Comparison of ENCODE assay signal across 8 cellular contexts in genomic region chr4:25234390-25235367, GRCh38. TPM values are rescaled to one million over a fixed set of nuclear protein-coding genes. Genes with fewer than 3 reads are reported as not detected.
A peak's percentile ranks its signal among the peaks of the same experiment; 100 is the strongest.
DNase-seq lines count a peak whose midpoint lies in the region; ATAC-seq and TF ChIP-seq lines count a peak whose summit lies in the region.

No MANE protein-coding gene starts in this region.

- 5 to 8% methylated on average over 36 to 49 of the region's 49 CpGs for WGBS in aorta, 2 donors

- DNase-seq in GF-D8 (lab: John Stamatoyannopoulos, UW) = peak; percentile 53
- DNase-seq in SHP77 (lab: John Stamatoyannopoulos, UW) = peak; percentile 18 to 19
- peak; percentile 22 for DNase-seq in activated naive CD4-positive, alpha-beta T cell treated with anti-CD3 and anti-CD28 coated beads, Interleukin-2, amount 50 U/mL, for 16 hours
- DNase-seq in germinal center (ENCODE audit: low spot score) = peak; percentile 73
- DNase-seq in aorta = peak; percentile 68 to 84

- H3K9me3 ChIP-seq in neutrophil = peaks cover 4% of the 10 kb centered on the region
- H3K9me3 ChIP-seq in aorta (ENCODE audit: control insufficient read depth, low read length) = peaks cover 2% of the 10 kb centered on the region

- peak overlapping the region; percentile 88 to 99 (median 91) for H3K4me3 Mint-ChIP-seq in IgD-negative memory B cell

- intact Hi-C loops in aorta (cut with DNase I) = loop anchor here (2.0 to 5.0 kb wide), 2 partner anchors 62 kb away; no protein-coding TSS in a partner anchor

- peaks cover 0 to 8% (median 1%) of the 10 kb centered on the region in 3 donors for H3K9me3 Mint-ChIP-seq in IgD-negative memory B cell

- H3K4me1 Mint-ChIP-seq in IgD-negative memory B cell = peaks cover 25 to 37% (median 32%) of the 10 kb centered on the region in 3 donors

- TF ChIP-seq CTCF in neutrophil (IDR thresholded peaks at IDR 0.05) = peak; percentile 63

- H3K27me3 Mint-ChIP-seq in IgD-negative memory B cell = no peaks in the 10 kb centered on the region

- peak overlapping the region; percentile 91 to 93 (median 92) for H3K27ac Mint-ChIP-seq in IgD-negative memory B cell

- H3K4me3 ChIP-seq in neutrophil (ENCODE audit: low read depth in 1 of 2, low read length in 1 of 2) = peak overlapping the region; percentile 94 to 95
- H3K4me3 ChIP-seq in aorta (ENCODE audit: low read length in 2 of 2) = peak overlapping the region; percentile 69 to 93

- peaks cover 4% of the 10 kb centered on the region for H3K36me3 Mint-ChIP-seq in IgD-negative memory B cell

- no peaks in the 10 kb centered on the region for H3K36me3 ChIP-seq in neutrophil
- H3K36me3 ChIP-seq in aorta (ENCODE audit: control insufficient read depth in 1 of 2, insufficient read depth in 2 of 2, low read length in 1 of 2) = no peaks in the 10 kb centered on the region

- H3K4me1 ChIP-seq in neutrophil (ENCODE audit: control insufficient read depth in 1 of 2, insufficient read depth in 1 of 2, low read depth in 1 of 2, low read length in 1 of 2) (peaks cover 31 to 33% of the 10 kb centered on the region in 2 experiments), aorta (ENCODE audit: control insufficient read depth in 1 of 2, insufficient read depth in 2 of 2, low read length in 2 of 2) (peaks cover 0 to 3% of the 10 kb centered on the region in 2 donors)

- H3K27me3 ChIP-seq in neutrophil (no peaks in the 10 kb centered on the region), aorta (ENCODE audit: control insufficient read depth in 1 of 2, insufficient read depth in 2 of 2, low read length in 1 of 2) (no peaks in the 10 kb centered on the region)

- ATAC-seq in GM21737 (IDR thresholded peaks at IDR 0.05; ENCODE audit: unreplicated experiment) = peak; percentile 53
- ATAC-seq in aorta (ENCODE audit: low FRiP score) = peak; percentile 85

- H3K27ac ChIP-seq in neutrophil (peak overlapping the region; percentile 89), aorta (ENCODE audit: low read depth in 1 of 2, low read length in 2 of 2) (peak overlapping the region; percentile 73 to 80)

RNA-seq across cellular contexts. Expression of gene PI4K2B, which starts 0.8 kb away (rescaled TPM):
- polyA plus RNA-seq in IgD-negative memory B cell (13.2 TPM), aorta (10 to 100 TPM in 1 of 2 donors, 1 to 10 TPM in 1; 6.2 to 20.3 TPM)
- 10 to 100 TPM; 12.2 to 13.2 TPM for total RNA-seq in aorta

Comparison
In these comparisons a context has a peak if more than half of its experiments do, and no peak if none do; other contexts are left out.
1. Peak in every context shown above with its lines: DNase-seq, ATAC-seq, H3K4me3 ChIP-seq and H3K27ac ChIP-seq.
2. DNase-seq: peak in every context shown above with its lines; median percentile 76 in aorta; 73 in germinal center; 53 in GF-D8; 22 in activated naive CD4-positive, alpha-beta T cell treated with anti-CD3 and anti-CD28 coated beads, Interleukin-2, amount 50 U/mL, for 16 hours; 18 in SHP77.